1 cellular context compared by ENCODE assay signal in the genomic region with DNA sequence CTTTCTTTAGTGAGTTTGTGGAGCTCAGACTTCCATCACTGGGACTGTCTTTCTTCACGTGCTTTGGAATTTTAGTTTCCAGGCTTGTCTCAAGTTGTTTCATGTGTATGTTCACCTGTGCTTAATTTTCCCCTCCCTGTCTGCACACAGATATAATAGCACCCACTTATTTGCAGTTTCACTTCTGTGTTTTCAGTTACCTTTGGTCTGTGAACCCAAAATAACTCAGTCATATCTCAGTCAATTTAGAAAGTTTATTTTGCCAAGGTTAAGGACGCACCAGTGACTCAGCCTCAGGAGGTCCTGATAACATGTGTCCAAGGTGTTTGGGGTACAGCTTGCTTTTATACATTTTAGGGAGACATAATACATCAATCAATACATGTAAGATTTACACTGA.
TF ChIP-seq lines count a peak whose summit lies in the region.

No MANE protein-coding gene starts in this region.

TF ChIP-seq in GM12878, 131 proteins besides CTCF, POLR2A, EP300 and RAD21 (continued from another document):
- TF ChIP-seq CHD2 (IDR thresholded peaks at IDR 0.05; ENCODE audit: borderline replicate concordance, low read depth, low read length) (0 out of 2 replicates have a peak, but pooled peaks have one; percentile 27), PAX5 (IDR thresholded peaks at IDR 0.05; ENCODE audit: borderline replicate concordance, low read depth, low read length) (peak; percentile 74), EGR1 (IDR thresholded peaks at IDR 0.05; ENCODE audit: borderline replicate concordance in 1 of 2, low read depth in 2 of 2, low read length in 2 of 2) (no peak), SIX5 (IDR thresholded peaks at IDR 0.05; ENCODE audit: low read depth, low read length, severe bottlenecking) (no peak), FOXM1 (IDR thresholded peaks at IDR 0.05; ENCODE audit: low read depth, low read length) (peak; percentile 72; the same call in 1 of the 2 replicates), EZH2 (IDR thresholded peaks at IDR 0.05; ENCODE audit: borderline replicate concordance, control insufficient read depth, low read depth, low read length) (no peak), DPF2 (IDR thresholded peaks at IDR 0.05) (peak; percentile 90), CEBPZ (IDR thresholded peaks at IDR 0.05; ENCODE audit: low read depth, low read length) (no peak), ATF2 (IDR thresholded peaks at IDR 0.05; ENCODE audit: low read length) (peak; percentile 81), KAT2A (conservative IDR thresholded peaks at IDR 0.05; ENCODE audit: control insufficient read depth, low read depth, low read length) (no peak), USF1 (IDR thresholded peaks at IDR 0.05; ENCODE audit: borderline replicate concordance, extremely low read length, insufficient read depth, low read depth, low read length) (no peak), TCF7 (IDR thresholded peaks at IDR 0.05; ENCODE audit: borderline replicate concordance) (peak; percentile 38; the same call in 1 of the 2 replicates), MEF2B (IDR thresholded peaks at IDR 0.05; ENCODE audit: partially characterized antibody, poor library complexity, severe bottlenecking) (peak; percentile 95), ZNF687 (IDR thresholded peaks at IDR 0.05) (peak; percentile 39; the same call in 1 of the 2 replicates), KDM1A (IDR thresholded peaks at IDR 0.05; ENCODE audit: borderline replicate concordance) (no peak), ZNF622 (IDR thresholded peaks at IDR 0.05) (no peak), YBX1 (IDR thresholded peaks at IDR 0.05) (no peak), SMARCA5 (IDR thresholded peaks at IDR 0.05) (peak; percentile 12; the same call in 1 of the 2 replicates)
- TF ChIP-seq, protein P1, sequence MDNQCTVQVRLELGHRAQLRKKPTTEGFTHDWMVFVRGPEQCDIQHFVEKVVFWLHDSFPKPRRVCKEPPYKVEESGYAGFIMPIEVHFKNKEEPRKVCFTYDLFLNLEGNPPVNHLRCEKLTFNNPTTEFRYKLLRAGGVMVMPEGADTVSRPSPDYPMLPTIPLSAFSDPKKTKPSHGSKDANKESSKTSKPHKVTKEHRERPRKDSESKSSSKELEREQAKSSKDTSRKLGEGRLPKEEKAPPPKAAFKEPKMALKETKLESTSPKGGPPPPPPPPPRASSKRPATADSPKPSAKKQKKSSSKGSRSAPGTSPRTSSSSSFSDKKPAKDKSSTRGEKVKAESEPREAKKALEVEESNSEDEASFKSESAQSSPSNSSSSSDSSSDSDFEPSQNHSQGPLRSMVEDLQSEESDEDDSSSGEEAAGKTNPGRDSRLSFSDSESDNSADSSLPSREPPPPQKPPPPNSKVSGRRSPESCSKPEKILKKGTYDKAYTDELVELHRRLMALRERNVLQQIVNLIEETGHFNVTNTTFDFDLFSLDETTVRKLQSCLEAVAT (IDR thresholded peaks at IDR 0.05): 0 out of 2 replicates have a peak, but pooled peaks have one; percentile 13
- TF ChIP-seq, protein P2, sequence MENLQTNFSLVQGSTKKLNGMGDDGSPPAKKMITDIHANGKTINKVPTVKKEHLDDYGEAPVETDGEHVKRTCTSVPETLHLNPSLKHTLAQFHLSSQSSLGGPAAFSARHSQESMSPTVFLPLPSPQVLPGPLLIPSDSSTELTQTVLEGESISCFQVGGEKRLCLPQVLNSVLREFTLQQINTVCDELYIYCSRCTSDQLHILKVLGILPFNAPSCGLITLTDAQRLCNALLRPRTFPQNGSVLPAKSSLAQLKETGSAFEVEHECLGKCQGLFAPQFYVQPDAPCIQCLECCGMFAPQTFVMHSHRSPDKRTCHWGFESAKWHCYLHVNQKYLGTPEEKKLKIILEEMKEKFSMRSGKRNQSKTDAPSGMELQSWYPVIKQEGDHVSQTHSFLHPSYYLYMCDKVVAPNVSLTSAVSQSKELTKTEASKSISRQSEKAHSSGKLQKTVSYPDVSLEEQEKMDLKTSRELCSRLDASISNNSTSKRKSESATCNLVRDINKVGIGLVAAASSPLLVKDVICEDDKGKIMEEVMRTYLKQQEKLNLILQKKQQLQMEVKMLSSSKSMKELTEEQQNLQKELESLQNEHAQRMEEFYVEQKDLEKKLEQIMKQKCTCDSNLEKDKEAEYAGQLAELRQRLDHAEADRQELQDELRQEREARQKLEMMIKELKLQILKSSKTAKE (IDR thresholded peaks at IDR 0.05; ENCODE audit: low read depth, poor library complexity, severe bottlenecking): peak; percentile 93
